ENCODE assay signal across 14 cellular contexts in genomic region chr17:14471052-14471451, GRCh38.
DNase-seq lines count a peak whose midpoint lies in the region; ATAC-seq and TF ChIP-seq lines count a peak whose summit lies in the region.
"Had no signal": no experiment of that assay in that cellular context is flagged by ENCODE, and none has a peak within 500 bp of the region (broad histone marks: within the 10 kb centered on the region; RNA-seq: fewer than 3 reads in every experiment).

No MANE protein-coding gene starts in this region.

- no peak overlapping the region for H2BK120ac ChIP-seq in neuronal stem cell (ENCODE audit: low read depth, low read length)

- no peaks in the 10 kb centered on the region for H3K4me1 Mint-ChIP-seq in Caco-2 (ENCODE audit: low read depth, unreplicated experiment)
- peaks cover 5% of the 10 kb centered on the region for H3K4me1 Mint-ChIP-seq in stimulated activated effector memory CD8-positive, alpha-beta T cell treated with anti-CD3 and anti-CD28 coated beads, Interleukin-12 subunit alpha, Interleukin-12 subunit beta, amount 100 ng/mL, for 72 hours

- H3K9ac ChIP-seq in neuronal stem cell (ENCODE audit: low read depth, low read length, poor library complexity) = no peak overlapping the region

- no peak overlapping the region for H4K91ac ChIP-seq in neuronal stem cell (ENCODE audit: low read depth, low read length, poor library complexity)

- H2AK5ac ChIP-seq in neuronal stem cell (ENCODE audit: low read depth, low read length) = no peak overlapping the region

- H3K9me3 Mint-ChIP-seq in Caco-2 (ENCODE audit: unreplicated experiment) = no peaks in the 10 kb centered on the region
- H3K9me3 Mint-ChIP-seq in stimulated activated effector memory CD8-positive, alpha-beta T cell treated with anti-CD3 and anti-CD28 coated beads, Interleukin-12 subunit alpha, Interleukin-12 subunit beta, amount 100 ng/mL, for 72 hours = no peaks in the 10 kb centered on the region

- H3K4ac ChIP-seq in neuronal stem cell (ENCODE audit: low read length) = no peak overlapping the region

- H3K4me3 ChIP-seq in Caco-2 (ENCODE audit: low read depth, low read length) (no peak overlapping the region), epithelial cell of esophagus (ENCODE audit: low read length) (no peak overlapping the region), neuronal stem cell (ENCODE audit: low read length in 2 of 2) (no peak overlapping the region)
- H3K4me3 ChIP-seq: coronary artery had no signal

- no peak overlapping the region for H3K4me3 Mint-ChIP-seq in Caco-2 (ENCODE audit: unreplicated experiment)
- no peak overlapping the region for H3K4me3 Mint-ChIP-seq in stimulated activated effector memory CD8-positive, alpha-beta T cell treated with anti-CD3 and anti-CD28 coated beads, Interleukin-12 subunit alpha, Interleukin-12 subunit beta, amount 100 ng/mL, for 72 hours
- H3K4me3 Mint-ChIP-seq: activated naive CD4-positive, alpha-beta T cell treated with anti-CD3 and anti-CD28 coated beads for 36 hours; naive thymus-derived CD4-positive, alpha-beta T cell had no signal

- no peak overlapping the region for H2BK5ac ChIP-seq in neuronal stem cell (ENCODE audit: low read length)

- H3K79me1 ChIP-seq in neuronal stem cell (ENCODE audit: low read depth, low read length) = no peaks in the 10 kb centered on the region

- no peak for TF ChIP-seq CTCF in Caco-2 (IDR thresholded peaks at IDR 0.05; ENCODE audit: insufficient read depth in 1 of 2, low read depth in 1 of 2, low read length in 1 of 2, severe bottlenecking in 1 of 2, unreplicated experiment in 1 of 2)
- no peak for TF ChIP-seq CTCF in epithelial cell of esophagus (IDR thresholded peaks at IDR 0.05; ENCODE audit: insufficient read depth, low read depth, low read length, missing control alignments)

- H3K27ac ChIP-seq in neuronal stem cell (replicated peaks; ENCODE audit: low read length) = no peak overlapping the region
- H3K27ac ChIP-seq: coronary artery had no signal

- no peak overlapping the region for H3K4me2 ChIP-seq in neuronal stem cell (ENCODE audit: insufficient read depth, low read length, poor library complexity, severe bottlenecking)

- no TSS peak for BruUV-seq in Caco-2 (replicated peaks; lab: Mats Ljungman, UMichigan)

- no peaks in the 10 kb centered on the region for H3K36me3 ChIP-seq in Caco-2 (ENCODE audit: control insufficient read depth, insufficient read depth, low read length)
- H3K36me3 ChIP-seq in neuronal stem cell (replicated peaks in 1 of 2; ENCODE audit: control insufficient read depth in 2 of 2, insufficient read depth in 2 of 2, low read length in 2 of 2) = no peaks in the 10 kb centered on the region

- H3K9me3 ChIP-seq in Caco-2 (no peaks in the 10 kb centered on the region), neuronal stem cell (replicated peaks in 1 of 2; ENCODE audit: control insufficient read depth in 2 of 2, insufficient read depth in 1 of 2, low read depth in 1 of 2, low read length in 2 of 2) (peaks cover 4 to 12% of the 10 kb centered on the region in 2 donors)

- CTCF ChIA-PET in Caco-2 (lab: Charles Lee) = no interaction called here

- H3K14ac ChIP-seq in neuronal stem cell (ENCODE audit: low read length) = no peak overlapping the region

- H3K27me3 ChIP-seq in Caco-2 (replicated peaks; ENCODE audit: control insufficient read depth, insufficient read depth, low read length) (no peaks in the 10 kb centered on the region), neuronal stem cell (ENCODE audit: control insufficient read depth in 3 of 3, insufficient read depth in 3 of 3, low read depth in 1 of 3, low read length in 3 of 3) (no peaks in the 10 kb centered on the region)

- intact Hi-C loops in Caco-2 (cut with micrococcal nuclease; ENCODE audit: unreplicated experiment) = no loop called here

- no peak overlapping the region for H2BK12ac ChIP-seq in neuronal stem cell (ENCODE audit: low read length)

- no peak overlapping the region for H3K18ac ChIP-seq in neuronal stem cell (ENCODE audit: low read length)

- H3K23ac ChIP-seq in neuronal stem cell (ENCODE audit: low read depth, low read length, poor library complexity) = no peak overlapping the region

- DNase-seq in Caco-2 (peak; percentile 0 to 31), NCI-H526 (lab: John Stamatoyannopoulos, UW) (peak; percentile 75 to 82), epithelial cell of esophagus (ENCODE audit: low read depth) (peak; percentile 82), neuronal stem cell (ENCODE audit: low spot score) (no peak), activated gamma-delta T cell treated with Interleukin-2 at 50 U/mL for 16 hours (no peak), nucleus accumbens (lab: John Stamatoyannopoulos, UW) (no peak)
- DNase-seq in stimulated activated effector memory CD8-positive, alpha-beta T cell treated with anti-CD3 and anti-CD28 coated beads, Interleukin-12 subunit alpha, Interleukin-12 subunit beta, amount 100 ng/mL, for 72 hours (ENCODE audit: low spot score in 2 of 2) = no peak
- DNase-seq in activated CD4-positive, alpha-beta T cell treated with anti-CD3 and anti-CD28 coated beads, Interleukin-2, amount 50 U/mL, for 4 hours = no peak
- DNase-seq: activated CD4-positive, alpha-beta T cell treated with anti-CD3 and anti-CD28 coated beads, Interleukin-2, amount 50 U/mL, for 1 hour; activated naive CD4-positive, alpha-beta T cell treated with anti-CD3 and anti-CD28 coated beads for 36 hours; DMS 273 treated with DMSO at 0.1 percent for 48 hours; naive thymus-derived CD4-positive, alpha-beta T cell; stimulated activated naive CD4-positive, alpha-beta T cell had no signal

- no peaks in the 10 kb centered on the region for H3K36me3 Mint-ChIP-seq in Caco-2 (ENCODE audit: insufficient read depth, unreplicated experiment)
- no peaks in the 10 kb centered on the region for H3K36me3 Mint-ChIP-seq in stimulated activated effector memory CD8-positive, alpha-beta T cell treated with anti-CD3 and anti-CD28 coated beads, Interleukin-12 subunit alpha, Interleukin-12 subunit beta, amount 100 ng/mL, for 72 hours

- POLR2A ChIA-PET in Caco-2 (lab: Charles Lee) = no interaction called here

- no peak overlapping the region for H2BK15ac ChIP-seq in neuronal stem cell (ENCODE audit: low read length)

- no peaks in the 10 kb centered on the region for H3K27me3 Mint-ChIP-seq in Caco-2 (ENCODE audit: insufficient read depth, unreplicated experiment)

- WGBS in neuronal stem cell (ENCODE audit: extremely low coverage in 2 of 2, insufficient read length in 2 of 2, insufficient replicate concordance in 1 of 2), 2 donors = no CpG with 5 or more reads among the region's 7 CpGs

- H2AFZ ChIP-seq in neuronal stem cell (ENCODE audit: low read length) = peak overlapping the region; percentile 69

- H3K4me1 ChIP-seq in Caco-2 (no peaks in the 10 kb centered on the region), neuronal stem cell (ENCODE audit: control insufficient read depth in 2 of 2, insufficient read depth in 1 of 2, low read depth in 1 of 2, low read length in 2 of 2) (peaks cover 5 to 13% of the 10 kb centered on the region in 2 donors)

- no peak for ATAC-seq in stimulated activated effector memory CD8-positive, alpha-beta T cell treated with anti-CD3 and anti-CD28 coated beads, Interleukin-12 subunit alpha, Interleukin-12 subunit beta, amount 100 ng/mL, for 72 hours
- ATAC-seq: naive thymus-derived CD4-positive, alpha-beta T cell had no signal

- no peak overlapping the region for H4K8ac ChIP-seq in neuronal stem cell (ENCODE audit: low read depth, low read length)

- H3K27ac Mint-ChIP-seq in Caco-2 (ENCODE audit: unreplicated experiment) = no peak overlapping the region
- H3K27ac Mint-ChIP-seq in stimulated activated effector memory CD8-positive, alpha-beta T cell treated with anti-CD3 and anti-CD28 coated beads, Interleukin-12 subunit alpha, Interleukin-12 subunit beta, amount 100 ng/mL, for 72 hours = no peak overlapping the region
- H3K27ac Mint-ChIP-seq: activated naive CD4-positive, alpha-beta T cell treated with anti-CD3 and anti-CD28 coated beads for 36 hours; naive thymus-derived CD4-positive, alpha-beta T cell had no signal

Comparison
In these comparisons a context has a peak if more than half of its experiments do, and no peak if none do; other contexts are left out.
1. DNase-seq: peak in Caco-2 (2 of 2), NCI-H526 (2 of 2) and epithelial cell of esophagus (single experiment); none in neuronal stem cell (single experiment), activated gamma-delta T cell treated with Interleukin-2 at 50 U/mL for 16 hours (single experiment), nucleus accumbens (0 of 56), stimulated activated effector memory CD8-positive, alpha-beta T cell treated with anti-CD3 and anti-CD28 coated beads, Interleukin-12 subunit alpha, Interleukin-12 subunit beta, amount 100 ng/mL, for 72 hours (0 of 2) and activated CD4-positive, alpha-beta T cell treated with anti-CD3 and anti-CD28 coated beads, Interleukin-2, amount 50 U/mL, for 4 hours (0 of 2).